26 cellular contexts compared by ENCODE assay signal in the genomic region with DNA sequence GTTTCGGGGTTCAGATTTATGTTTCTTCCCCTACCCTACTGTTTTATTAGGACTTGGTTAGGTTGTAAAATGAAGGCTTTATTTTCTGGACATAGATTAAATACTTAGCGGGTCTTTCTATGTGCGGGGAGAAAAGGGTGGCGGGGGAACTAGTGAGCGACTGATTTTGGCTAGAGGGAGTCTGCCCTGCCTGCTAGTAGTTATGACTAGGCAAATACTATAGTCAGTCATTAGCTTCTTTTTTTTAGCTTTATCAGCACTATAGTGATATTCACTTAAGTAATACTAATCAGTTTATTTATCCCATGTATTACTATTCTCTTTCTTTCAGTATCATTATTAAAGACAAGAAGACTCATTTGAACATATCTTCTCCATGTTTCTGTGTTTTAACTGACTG. TPM values are rescaled to one million over a fixed set of nuclear protein-coding genes. Genes with fewer than 3 reads are reported as not detected.
DNase-seq lines count a peak whose midpoint lies in the region; ATAC-seq and TF ChIP-seq lines count a peak whose summit lies in the region.
"Had no signal": no experiment of that assay in that cellular context is flagged by ENCODE, and none has a peak within 500 bp of the region (broad histone marks: within the 10 kb centered on the region; RNA-seq: fewer than 3 reads in every experiment).

No MANE protein-coding gene starts in this region.

- no peak overlapping the region for H4K8ac ChIP-seq in H9 (replicated peaks; ENCODE audit: insufficient read length, low read depth, low read length)

- H3K79me2 ChIP-seq in H9 (ENCODE audit: insufficient read depth, low read length) = peaks cover 7% of the 10 kb centered on the region; the same call in 1 of the 2 replicates

- H3K36me3 Mint-ChIP-seq in H9 (ENCODE audit: insufficient read depth in 1 of 3, low read depth in 3 of 3) = peaks cover 0 to 5% (median 0%) of the 10 kb centered on the region in 3 experiments; a peak in 3 of 7 replicates

- H3K4me1 Mint-ChIP-seq in H9 = peaks cover 72 to 76% of the 10 kb centered on the region in 2 experiments

- H3K4ac ChIP-seq in H9 (ENCODE audit: low read depth, low read length) = no peak overlapping the region

- H3K9me3 ChIP-seq in H9 (ENCODE audit: control insufficient read depth, low read depth, low read length) = no peaks in the 10 kb centered on the region
- no peaks in the 10 kb centered on the region for H3K9me3 ChIP-seq in skeletal muscle tissue (ENCODE audit: control insufficient read depth in 3 of 3, low read length in 3 of 3)

- WGBS in H9 (ENCODE audit: extremely low coverage, insufficient read length, low lambda C conversion rate) = no CpG with 5 or more reads among the region's 5 CpGs

- no peak for DNase-seq in H9
- peak in 1 of 10 donors; percentile 30 for DNase-seq in dorsolateral prefrontal cortex
- peak; percentile 25 for DNase-seq in midbrain (lab: John Stamatoyannopoulos, UW)
- no peak for DNase-seq in NCI-H1694 (lab: John Stamatoyannopoulos, UW)
- DNase-seq in Right ventricle myocardium inferior (ENCODE audit: missing footprints) = no peak
- DNase-seq in stimulated activated CD4-positive, alpha-beta T cell treated with anti-CD3 and anti-CD28 coated beads, Interleukin-1b, Interleukin-23, amount 100 ng/mL, for 48 hours = no peak
- DNase-seq: ACHN; Calu3; CD8-positive, alpha-beta memory T cell; DMS153; MM.1S; NCI-H1092; NCI-H1436; NCI-H1930; NCI-H2227 treated with DMSO at 0.1 percent for 48 hours; NCI-H510A; NCI-H748 treated with DMSO at 0.1 percent for 48 hours; PC-9; RPMI8226; SHP77 treated with DMSO at 0.1 percent for 48 hours had no signal

- H3K9me3 Mint-ChIP-seq in H9 = no peaks in the 10 kb centered on the region; a peak in 2 of 5 replicates

- H3K27me3 ChIP-seq in H9 (ENCODE audit: insufficient read depth, low read length) (no peaks in the 10 kb centered on the region), dorsolateral prefrontal cortex (peaks cover 0 to 2% (median 0%) of the 10 kb centered on the region in 45 donors), skeletal muscle tissue (ENCODE audit: control insufficient read depth in 3 of 3, insufficient read depth in 3 of 3, low read length in 3 of 3) (peaks cover 15 to 20% (median 17%) of the 10 kb centered on the region in 3 donors)

- H3K14ac ChIP-seq in H9 (ENCODE audit: insufficient read depth, low read length) = no peak overlapping the region

- ATAC-seq in Right ventricle myocardium inferior (no peak), HG02678 (IDR thresholded peaks at IDR 0.05; ENCODE audit: unreplicated experiment) (no peak)
- ATAC-seq: K562 had no signal

- H2BK5ac ChIP-seq in H9 (ENCODE audit: insufficient read length, low read length) = no peak overlapping the region

- H4K5ac ChIP-seq in H9 (ENCODE audit: insufficient read length, low read depth, low read length) = no peak overlapping the region

- H2AFZ ChIP-seq in H9 (ENCODE audit: low read length) = no peak overlapping the region
- H2AFZ ChIP-seq: PC-9 had no signal

- H3K56ac ChIP-seq in H9 (ENCODE audit: insufficient read length, low read depth, low read length) = no peak overlapping the region

- no peak overlapping the region for H2BK120ac ChIP-seq in H9 (ENCODE audit: low read depth, low read length, poor library complexity, severe bottlenecking)

- H2BK20ac ChIP-seq in H9 (ENCODE audit: low read depth, low read length, poor library complexity, severe bottlenecking) = no peak overlapping the region

- peak overlapping the region; percentile 58 to 95 (median 83) for H3K4me3 ChIP-seq in dorsolateral prefrontal cortex
- peak overlapping the region in 1 of 3 donors; percentile 34 for H3K4me3 ChIP-seq in skeletal muscle tissue (ENCODE audit: low read length in 3 of 3)
- H3K4me3 ChIP-seq: K562, PC-9, SK-N-MC had no signal

- peak overlapping the region; percentile 5 to 97; a peak in 4 of 5 replicates for H3K4me3 Mint-ChIP-seq in H9
- H3K4me3 Mint-ChIP-seq: CD8-positive, alpha-beta memory T cell had no signal

- H3K23me2 ChIP-seq in H9 (ENCODE audit: insufficient read length, low read depth, low read length, poor library complexity, severe bottlenecking) = peaks cover 22% of the 10 kb centered on the region

- H3K23ac ChIP-seq in H9 (ENCODE audit: insufficient read length, low read depth, low read length) = no peak overlapping the region

- no peak overlapping the region for H2AK5ac ChIP-seq in H9 (ENCODE audit: insufficient read length, low read length)

- H4K91ac ChIP-seq in H9 (ENCODE audit: insufficient read length, low read depth, low read length) = no peak overlapping the region

- H3K36me3 ChIP-seq in skeletal muscle tissue (ENCODE audit: control insufficient read depth in 3 of 3, insufficient read depth in 3 of 3, low read length in 3 of 3) = no peaks in the 10 kb centered on the region

- H3K18ac ChIP-seq in H9 (ENCODE audit: insufficient read length, low read depth, low read length) = no peak overlapping the region

- H2BK15ac ChIP-seq in H9 (ENCODE audit: low read depth, low read length) = no peak overlapping the region

- peak overlapping the region; percentile 93 for H3K4me2 ChIP-seq in H9 (ENCODE audit: insufficient read depth, insufficient read length, low read length)
- H3K4me2 ChIP-seq: PC-9 had no signal

- no peaks in the 10 kb centered on the region; the same call in 1 of the 2 replicates for H3K4me1 ChIP-seq in H9 (ENCODE audit: insufficient read depth, low read length)
- peaks cover 12 to 19% (median 14%) of the 10 kb centered on the region in 3 donors for H3K4me1 ChIP-seq in skeletal muscle tissue (ENCODE audit: control insufficient read depth in 3 of 3, insufficient read depth in 3 of 3, low read length in 3 of 3)

- H3T11ph ChIP-seq in H9 (ENCODE audit: low read length) = no peak overlapping the region

- H3K9ac ChIP-seq in H9 (ENCODE audit: extremely low read depth, insufficient read length, low read length) (no peak overlapping the region), skeletal muscle tissue (ENCODE audit: low read depth in 1 of 3, low read length in 3 of 3) (peak overlapping the region in 1 of 3 donors; percentile 33)

- H3K79me1 ChIP-seq in H9 (ENCODE audit: insufficient read depth, low read depth, low read length, poor library complexity, severe bottlenecking) = no peaks in the 10 kb centered on the region

- no peak overlapping the region for H3K27ac ChIP-seq in H9 (ENCODE audit: insufficient read length, low read depth, low read length)
- H3K27ac ChIP-seq in dorsolateral prefrontal cortex = peak overlapping the region in 53 of 59 donors; percentile 4 to 96 (median 91)
- H3K27ac ChIP-seq in skeletal muscle tissue (ENCODE audit: low read depth, low read length) = peak overlapping the region; percentile 41
- H3K27ac ChIP-seq: PC-9, SK-N-MC had no signal

- intact Hi-C loops in dorsolateral prefrontal cortex (cut with DNase I) (loop anchor here (5.0 to 10.0 kb wide), 3 partner anchors 122 to 390 kb away; no protein-coding TSS in a partner anchor), Right ventricle myocardium inferior (cut with DNase I) (no loop called here)

- peaks cover 4% of the 10 kb centered on the region; the same call in 1 of the 2 replicates for H3K27me3 Mint-ChIP-seq in H9 (ENCODE audit: low read depth)

- no peak overlapping the region for H2BK12ac ChIP-seq in H9 (ENCODE audit: insufficient read length, low read depth, low read length)

- TF ChIP-seq CTCF in H9 (conservative IDR thresholded peaks at IDR 0.05) (no peak), dorsolateral prefrontal cortex (IDR thresholded peaks at IDR 0.05 in 54 of 56, conservative IDR thresholded peaks at IDR 0.05 in 2 of 56; ENCODE audit: low read depth in 1 of 56, partially characterized antibody in 56 of 56) (no peak)

- H3K27ac Mint-ChIP-seq in H9 = no peak overlapping the region; a peak in 1 of 7 replicates
- H3K27ac Mint-ChIP-seq: CD8-positive, alpha-beta memory T cell had no signal

- no peaks in the 10 kb centered on the region for H4K20me1 ChIP-seq in H9 (ENCODE audit: control insufficient read depth, insufficient read depth, insufficient read length)

RNA-seq across cellular contexts. Expression of a gene that starts 3.7 kb away (rescaled TPM):
- 10.0 and 10.9 TPM in 2 replicates for total RNA-seq in H9 (2021)
- 100 to 1,000 TPM; 182 to 362 (median 287) TPM for total RNA-seq in dorsolateral prefrontal cortex
- 4.2 TPM for total RNA-seq in skeletal muscle tissue
- 0.76 TPM for total RNA-seq in Right ventricle myocardium inferior
- total RNA-seq: H4, LHCN-M2 had no signal

Comparison
In these comparisons a context has a peak if more than half of its experiments do, and no peak if none do; other contexts are left out.
1. RNA of a gene that starts 3.7 kb away (total RNA-seq): 182 to 362 TPM in dorsolateral prefrontal cortex; 10.0 to 10.9 TPM in H9, 4.2 TPM in skeletal muscle tissue (single experiment) and 0.76 TPM in Right ventricle myocardium inferior (single experiment); every median in the first group is over 10 times any median in the second.